Comparison of ENCODE assay signal across 10 cellular contexts in the genomic region with DNA sequence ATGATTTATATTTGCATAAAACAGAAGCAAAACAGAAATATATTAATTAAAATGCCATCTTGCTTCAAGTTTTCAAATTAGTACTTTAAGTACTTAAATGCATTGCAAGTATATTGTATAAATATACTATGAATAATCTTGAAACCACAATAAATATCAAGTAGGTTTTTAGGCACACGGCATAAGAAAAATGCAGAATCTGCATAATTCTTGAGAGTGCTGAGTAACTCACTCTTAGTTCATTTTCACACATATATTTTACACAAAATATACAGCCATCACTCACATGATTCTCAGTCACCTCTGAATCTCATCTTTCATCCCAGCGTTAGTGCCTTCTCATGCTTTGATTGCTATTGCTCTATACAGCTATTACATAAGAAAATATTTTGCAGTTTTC. TPM values are rescaled to one million over a fixed set of nuclear protein-coding genes. Genes with fewer than 3 reads are reported as not detected.
"Had no signal": no experiment of that assay in that cellular context is flagged by ENCODE, and none has a peak within 500 bp of the region (broad histone marks: within the 10 kb centered on the region; RNA-seq: fewer than 3 reads in every experiment).

No MANE protein-coding gene starts in this region.

- H2AFZ ChIP-seq: GM23248 had no signal

- H3K36me3 ChIP-seq: HAP-1 had no signal

- H3K4me3 ChIP-seq: GM23248, HAP-1, K562 had no signal

- H3K27ac ChIP-seq: GM23248 had no signal

- DNase-seq: GM23248, GOT3, H7, HFFc6, KG1 had no signal

- H3K9ac ChIP-seq: GM23248 had no signal

- FAIRE-seq: HTR-8/SVneo, K562 had no signal

- H3K4me1 ChIP-seq: HAP-1 had no signal

- H3K9me3 ChIP-seq: HAP-1 had no signal

- ATAC-seq: HCT116, K562 had no signal

RNA-seq across cellular contexts. Expression of gene SLC6A15, which starts 51.9 kb away (rescaled TPM):
- total RNA-seq: HFFc6, HT-29, K562 had no signal
- polyA plus RNA-seq: K562 had no signal
